Comparison of ENCODE assay signal across 13 cellular contexts in the genomic region with DNA sequence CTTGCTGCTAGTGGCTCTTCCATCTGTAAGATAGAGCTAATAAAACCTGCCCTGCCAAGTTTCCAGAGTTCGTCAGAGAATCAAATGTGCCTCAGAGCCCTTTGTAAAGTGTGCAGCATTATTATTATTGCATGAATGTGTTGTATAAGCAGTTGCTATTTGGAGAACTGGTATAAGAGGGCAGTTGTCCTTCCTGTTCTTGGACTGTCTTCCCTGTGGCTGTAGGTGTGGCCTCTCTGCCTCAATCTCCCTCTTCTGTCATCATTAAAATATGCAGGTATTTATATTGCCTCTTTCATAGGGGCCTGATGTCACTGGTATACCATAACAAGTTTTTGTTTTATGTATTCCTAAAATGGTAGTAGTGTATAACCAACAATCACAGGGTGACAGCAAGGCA. TPM values are rescaled to one million over a fixed set of nuclear protein-coding genes. Genes with fewer than 3 reads are reported as not detected.
DNase-seq lines count a peak whose midpoint lies in the region; ATAC-seq, FAIRE-seq and TF ChIP-seq lines count a peak whose summit lies in the region.
"Had no signal": no experiment of that assay in that cellular context is flagged by ENCODE, and none has a peak within 500 bp of the region (broad histone marks: within the 10 kb centered on the region; RNA-seq: fewer than 3 reads in every experiment).

No MANE protein-coding gene starts in this region.

- CTCF ChIA-PET in A549 (lab: Yijun Ruan, JAX), result interaction anchor here (0.9 to 1.9 kb wide), 2 partner anchors 15 to 17 kb away, joined by 3 to 6 read pairs; no protein-coding TSS in a partner anchor
- CTCF ChIA-PET in activated CD8-positive, alpha-beta T cell treated with anti-CD3 and anti-CD28 coated beads, Interleukin-2, amount 10 ng/mL, durations not matched to agents 7 days and 5 days (lab: Charles Lee), result interaction anchor here (0.9 to 3.6 kb wide), 2 partner anchors 26 to 634 kb away, joined by 3 to 26 read pairs; partner anchors contain the start of gene EOLA2

- H3K27ac ChIP-seq in A549, result no peak overlapping the region
- no peak overlapping the region for H3K27ac ChIP-seq in DOHH2 (ENCODE audit: low read depth, low read length)
- H3K27ac ChIP-seq: KMS-11 had no signal

- peak; percentile 28 for FAIRE-seq in A549 (lab: Jason Lieb, UNC)
- FAIRE-seq: H54 had no signal

- H3K4me2 ChIP-seq in A549 (peak overlapping the region; percentile 28; the same call in 1 of the 3 replicates), DOHH2 (ENCODE audit: low read length) (peak overlapping the region; percentile 84; the same call in 1 of the 2 replicates)

- 75% methylated on average over 1 of the region's 1 CpG for WGBS in A549 (ENCODE audit: missing lambda C conversion rate)

- peak overlapping the region; percentile 77 for H3K27ac Mint-ChIP-seq in activated CD8-positive, alpha-beta T cell treated with anti-CD3 and anti-CD28 coated beads, Interleukin-2, amount 10 ng/mL, durations not matched to agents 7 days and 5 days
- H3K27ac Mint-ChIP-seq in memory B cell, result peak overlapping the region; percentile 82
- H3K27ac Mint-ChIP-seq: WTC11 had no signal

- TF ChIP-seq RAD21 in A549 (conservative IDR thresholded peaks at IDR 0.05 in 1 of 2, IDR thresholded peaks at IDR 0.05 in 1 of 2), result no peak

- no peaks in the 10 kb centered on the region for H3K27me3 Mint-ChIP-seq in activated CD8-positive, alpha-beta T cell treated with anti-CD3 and anti-CD28 coated beads, Interleukin-2, amount 10 ng/mL, durations not matched to agents 7 days and 5 days (ENCODE audit: low read depth)
- no peaks in the 10 kb centered on the region for H3K27me3 Mint-ChIP-seq in memory B cell

- no peaks in the 10 kb centered on the region for H3F3A ChIP-seq in DOHH2 (ENCODE audit: control insufficient read depth, insufficient read depth)

- H3K4me1 ChIP-seq in A549, result peaks cover 63% of the 10 kb centered on the region
- H3K4me1 ChIP-seq in DOHH2 (ENCODE audit: control insufficient read depth, low read length), result peaks cover 40% of the 10 kb centered on the region

- DNase-seq in A549 (ENCODE audit: low read depth in 1 of 2, low spot score in 1 of 2), result no peak
- DNase-seq in activated CD8-positive, alpha-beta T cell treated with anti-CD3 and anti-CD28 coated beads, Interleukin-2, amount 10 ng/mL, durations not matched to agents 7 days and 5 days, result no peak
- DNase-seq in memory B cell (ENCODE audit: low spot score in 2 of 2), result no peak
- no peak for DNase-seq in NCI-H446 treated with DMSO at 0.1 percent for 48 hours (lab: John Stamatoyannopoulos, UW)
- no peak for DNase-seq in ecto neural progenitor cell (ENCODE audit: low spot score)
- DNase-seq in pons (ENCODE audit: low spot score), result no peak
- DNase-seq: amniotic stem cell, hippocampal formation had no signal

- H3K9me2 ChIP-seq in DOHH2 (replicated peaks; ENCODE audit: control insufficient read depth, low read length), result no peaks in the 10 kb centered on the region

- POLR2A ChIA-PET in A549 (lab: Yijun Ruan, JAX), result no interaction called here
- POLR2A ChIA-PET in activated CD8-positive, alpha-beta T cell treated with anti-CD3 and anti-CD28 coated beads, Interleukin-2, amount 10 ng/mL, durations not matched to agents 7 days and 5 days (lab: Charles Lee), result interaction anchor here (1.6 kb wide), 1 partner anchor 122 kb away, joined by 3 read pairs; no protein-coding TSS in a partner anchor

- 0 out of 2 replicates have a peak, but pooled peaks cover 5% of the 10 kb centered on the region for H4K20me1 ChIP-seq in DOHH2 (ENCODE audit: control insufficient read depth, insufficient read depth, low read depth, low read length)

- no peak for TF ChIP-seq EP300 in A549 (IDR thresholded peaks at IDR 0.05)

- no peak for TF ChIP-seq POLR2A in A549 (IDR thresholded peaks at IDR 0.05; ENCODE audit: low read length)

- H3K9me3 ChIP-seq in A549 (no peaks in the 10 kb centered on the region), DOHH2 (ENCODE audit: control insufficient read depth, insufficient read depth, low read length) (no peaks in the 10 kb centered on the region)

- peak overlapping the region; percentile 83 for H3K4me3 Mint-ChIP-seq in activated CD8-positive, alpha-beta T cell treated with anti-CD3 and anti-CD28 coated beads, Interleukin-2, amount 10 ng/mL, durations not matched to agents 7 days and 5 days
- peak overlapping the region; percentile 44 for H3K4me3 Mint-ChIP-seq in memory B cell
- H3K4me3 Mint-ChIP-seq: WTC11 had no signal

- H3K36me3 Mint-ChIP-seq in activated CD8-positive, alpha-beta T cell treated with anti-CD3 and anti-CD28 coated beads, Interleukin-2, amount 10 ng/mL, durations not matched to agents 7 days and 5 days (ENCODE audit: low read depth), result peaks cover 15% of the 10 kb centered on the region
- H3K36me3 Mint-ChIP-seq in memory B cell, result no peaks in the 10 kb centered on the region
- H3K36me3 Mint-ChIP-seq: WTC11 had no signal

- H3K79me2 ChIP-seq in DOHH2 (ENCODE audit: control insufficient read depth, low read length), result peaks cover 83% of the 10 kb centered on the region

- H3K9me3 Mint-ChIP-seq in activated CD8-positive, alpha-beta T cell treated with anti-CD3 and anti-CD28 coated beads, Interleukin-2, amount 10 ng/mL, durations not matched to agents 7 days and 5 days (ENCODE audit: insufficient read depth), result no peaks in the 10 kb centered on the region
- no peaks in the 10 kb centered on the region for H3K9me3 Mint-ChIP-seq in memory B cell
- H3K9me3 Mint-ChIP-seq: WTC11 had no signal

- H3K4me3 ChIP-seq in A549, result no peak overlapping the region
- peak overlapping the region; percentile 15; the same call in 1 of the 2 replicates for H3K4me3 ChIP-seq in DOHH2 (ENCODE audit: low read length)

- TF ChIP-seq CTCF in A549 (IDR thresholded peaks at IDR 0.05) (no peak), DOHH2 (IDR thresholded peaks at IDR 0.05; ENCODE audit: low read depth, low read length, poor library complexity, severe bottlenecking) (no peak)

- ATAC-seq in A549, result no peak
- no peak for ATAC-seq in activated CD8-positive, alpha-beta T cell treated with anti-CD3 and anti-CD28 coated beads, Interleukin-2, amount 10 ng/mL, durations not matched to agents 7 days and 5 days
- ATAC-seq in memory B cell (ENCODE audit: low read depth), result no peak
- ATAC-seq in GM21576 (IDR thresholded peaks at IDR 0.05; ENCODE audit: unreplicated experiment), result no peak
- ATAC-seq: WTC11 had no signal

- H3K27me3 ChIP-seq in DOHH2 (ENCODE audit: control insufficient read depth, low read length), result no peaks in the 10 kb centered on the region

- no peaks in the 10 kb centered on the region for H3K36me3 ChIP-seq in DOHH2 (ENCODE audit: control insufficient read depth, low read length)

- peaks cover 76% of the 10 kb centered on the region for H3K4me1 Mint-ChIP-seq in activated CD8-positive, alpha-beta T cell treated with anti-CD3 and anti-CD28 coated beads, Interleukin-2, amount 10 ng/mL, durations not matched to agents 7 days and 5 days (ENCODE audit: low read depth)
- H3K4me1 Mint-ChIP-seq in memory B cell, result peaks cover 41% of the 10 kb centered on the region

TF ChIP-seq in A549, 52 proteins besides CTCF, POLR2A, EP300 and RAD21:
- TF ChIP-seq CHD2 (IDR thresholded peaks at IDR 0.05; ENCODE audit: low read length, partially characterized antibody), result no peak
- TF ChIP-seq POLR2AphosphoS2 (conservative IDR thresholded peaks at IDR 0.05; ENCODE audit: low read length), result no peak
- no peak for TF ChIP-seq MAX (IDR thresholded peaks at IDR 0.05)
- TF ChIP-seq HOXB5 (CRISPR knock-in tag; IDR thresholded peaks at IDR 0.05), result no peak
- TF ChIP-seq NFE2L2 (conservative IDR thresholded peaks at IDR 0.05; ENCODE audit: low read length), result no peak
- TF ChIP-seq SMC3 (IDR thresholded peaks at IDR 0.05), result no peak
- no peak for TF ChIP-seq RFX5 (IDR thresholded peaks at IDR 0.05)
- no peak for TF ChIP-seq MYC (IDR thresholded peaks at IDR 0.05; ENCODE audit: borderline replicate concordance, low read length)
- no peak for TF ChIP-seq CBX2 (IDR thresholded peaks at IDR 0.05; ENCODE audit: borderline replicate concordance, low read depth)
- TF ChIP-seq RNF2 (IDR thresholded peaks at IDR 0.05; ENCODE audit: borderline replicate concordance, low read depth), result no peak
- TF ChIP-seq HMGXB4 (CRISPR knock-in tag; IDR thresholded peaks at IDR 0.05; ENCODE audit: borderline replicate concordance), result no peak
- TF ChIP-seq BHLHE40 (IDR thresholded peaks at IDR 0.05; ENCODE audit: low read depth, low read length), result no peak
- TF ChIP-seq KDM5A (IDR thresholded peaks at IDR 0.05), result no peak
- no peak for TF ChIP-seq RCOR1 (IDR thresholded peaks at IDR 0.05; ENCODE audit: low read depth, low read length)
TF ChIP-seq in A549: peak in this region for 0.

RNA-seq across cellular contexts. Expression of gene MTM1, which starts 3.8 kb away (rescaled TPM):
- polyA plus RNA-seq in A549 (2011; rRNA removed) (8.5 and 9.0 TPM in 2 replicates), A549 (2017; fragmentation: RNase III; extraction: RNeasy Plus Mini Kit Qiagen cat#74134 plus additional on column Dnase treatment) (6.5 to 8.5 TPM (median 8.2 TPM) in 3 replicates)
- polyA plus RNA-seq in A549 (2012; cell fraction: cytosol; rRNA removed), result 1.7 and 1.9 TPM in 2 replicates
- 1.1 and 1.8 TPM in 2 replicates for polyA plus RNA-seq in A549 (2012; cell fraction: nucleus; rRNA removed)
- 3.7 and 4.7 TPM in 2 replicates for polyA minus RNA-seq in A549 (2011; rRNA and poly(A)+ RNA removed)
- total RNA-seq in activated CD8-positive, alpha-beta T cell treated with anti-CD3 and anti-CD28 coated beads, Interleukin-2, amount 10 ng/mL, durations not matched to agents 7 days and 5 days, result 10 to 100 TPM; 28.7 to 34.8 TPM
